Comparison of ENCODE assay signal across 14 cellular contexts in genomic region chr3:194631696-194632095, GRCh38. TPM values are rescaled to one million over a fixed set of nuclear protein-coding genes. Genes with fewer than 3 reads are reported as not detected.
A peak's percentile ranks its signal among the peaks of the same experiment; 100 is the strongest.
DNase-seq lines count a peak whose midpoint lies in the region; ATAC-seq and TF ChIP-seq lines count a peak whose summit lies in the region.
"Had no signal": no experiment of that assay in that cellular context is flagged by ENCODE, and none has a peak within 500 bp of the region (broad histone marks: within the 10 kb centered on the region; RNA-seq: fewer than 3 reads in every experiment).

No MANE protein-coding gene starts in this region.

- H3K27me3 Mint-ChIP-seq in Caco-2 (ENCODE audit: insufficient read depth, unreplicated experiment) = no peaks in the 10 kb centered on the region
- H3K27me3 Mint-ChIP-seq in activated CD8-positive, alpha-beta T cell treated with anti-CD3 and anti-CD28 coated beads for 36 hours = no peaks in the 10 kb centered on the region
- H3K27me3 Mint-ChIP-seq in naive B cell = no peaks in the 10 kb centered on the region

- intact Hi-C loops in Caco-2 (cut with micrococcal nuclease; ENCODE audit: unreplicated experiment) = no loop called here
- intact Hi-C loops in activated CD8-positive, alpha-beta T cell treated with anti-CD3 and anti-CD28 coated beads for 36 hours (cut with micrococcal nuclease) = no loop called here

- H3K9me3 ChIP-seq in BLaER1 treated with 17β-estradiol and CSF1 and Interleukin-3, amounts not matched to agents 10 nM and 100 nM (replicated peaks in 1 of 11) = peaks cover 12 to 40% (median 32%) of the 10 kb centered on the region in 11 experiments
- no peaks in the 10 kb centered on the region for H3K9me3 ChIP-seq in Caco-2
- H3K9me3 ChIP-seq in BE2C = no peaks in the 10 kb centered on the region
- H3K9me3 ChIP-seq: neutrophil, thoracic aorta had no signal

- H3K4me1 Mint-ChIP-seq in Caco-2 (ENCODE audit: low read depth, unreplicated experiment) (no peaks in the 10 kb centered on the region), naive B cell (peaks cover 3 to 10% (median 9%) of the 10 kb centered on the region in 3 donors)
- peaks cover 4% of the 10 kb centered on the region for H3K4me1 Mint-ChIP-seq in activated CD8-positive, alpha-beta T cell treated with anti-CD3 and anti-CD28 coated beads for 36 hours (ENCODE audit: low read depth)

- BruUV-seq in Caco-2 (replicated peaks; lab: Mats Ljungman, UMichigan) = no TSS peak

- DNase-seq in Caco-2 = peak in 1 of 2 experiments; percentile 15
- DNase-seq in activated CD8-positive, alpha-beta T cell treated with anti-CD3 and anti-CD28 coated beads for 36 hours = no peak
- DNase-seq in naive B cell = no peak
- no peak for DNase-seq in AML-193 (lab: John Stamatoyannopoulos, UW)
- DNase-seq in BE2C = no peak
- no peak for DNase-seq in ureter (ENCODE audit: low spot score)
- DNase-seq: activated CD4-positive, alpha-beta T cell treated with anti-CD3 and anti-CD28 coated beads for 4 hours; anterior cingulate cortex; effector memory CD4-positive, alpha-beta T cell; KG1; NCI-H1694 had no signal

- H3K27ac Mint-ChIP-seq in Caco-2 (ENCODE audit: unreplicated experiment) = no peak overlapping the region
- H3K27ac Mint-ChIP-seq in activated CD8-positive, alpha-beta T cell treated with anti-CD3 and anti-CD28 coated beads for 36 hours = no peak overlapping the region
- H3K27ac Mint-ChIP-seq in naive B cell = peak overlapping the region in 1 of 6 donors; percentile 47

- no peaks in the 10 kb centered on the region for H3K27me3 ChIP-seq in BLaER1 treated with 17β-estradiol and CSF1 and Interleukin-3, amounts not matched to agents 10 nM and 100 nM
- H3K27me3 ChIP-seq in Caco-2 (replicated peaks; ENCODE audit: control insufficient read depth, insufficient read depth, low read length) (no peaks in the 10 kb centered on the region), BE2C (no peaks in the 10 kb centered on the region)

- H3K4me3 ChIP-seq in BLaER1 treated with 17β-estradiol and CSF1 and Interleukin-3, amounts not matched to agents 10 nM and 100 nM = peak overlapping the region in 3 of 10 experiments; percentile 82 to 97 (median 82); a peak in 3 of 20 replicates
- H3K4me3 ChIP-seq in Caco-2 (ENCODE audit: low read depth, low read length) (no peak overlapping the region), BE2C (ENCODE audit: low read depth, low read length) (no peak overlapping the region)

- peaks cover 23% of the 10 kb centered on the region for H3K36me3 Mint-ChIP-seq in Caco-2 (ENCODE audit: insufficient read depth, unreplicated experiment)
- peaks cover 2% of the 10 kb centered on the region for H3K36me3 Mint-ChIP-seq in activated CD8-positive, alpha-beta T cell treated with anti-CD3 and anti-CD28 coated beads for 36 hours (ENCODE audit: low read depth)
- H3K36me3 Mint-ChIP-seq in naive B cell = no peaks in the 10 kb centered on the region

- H3K36me3 ChIP-seq in BLaER1 treated with 17β-estradiol and CSF1 and Interleukin-3, amounts not matched to agents 10 nM and 100 nM = peaks cover 30 to 48% (median 43%) of the 10 kb centered on the region in 11 experiments
- H3K36me3 ChIP-seq in Caco-2 (ENCODE audit: control insufficient read depth, insufficient read depth, low read length) = no peaks in the 10 kb centered on the region; the same call in 1 of the 2 replicates
- H3K36me3 ChIP-seq in BE2C = peaks cover 4% of the 10 kb centered on the region; the same call in 1 of the 2 replicates
- H3K36me3 ChIP-seq: thoracic aorta had no signal

- CTCF ChIA-PET in Caco-2 (lab: Charles Lee) = no interaction called here
- CTCF ChIA-PET in activated CD8-positive, alpha-beta T cell treated with anti-CD3 and anti-CD28 coated beads for 36 hours (lab: Charles Lee) = no interaction called here

- peaks cover 8 to 26% (median 12%) of the 10 kb centered on the region in 10 experiments; a peak in 17 of 20 replicates for H3K4me1 ChIP-seq in BLaER1 treated with 17β-estradiol and CSF1 and Interleukin-3, amounts not matched to agents 10 nM and 100 nM
- no peaks in the 10 kb centered on the region for H3K4me1 ChIP-seq in Caco-2
- H3K4me1 ChIP-seq in BE2C = no peaks in the 10 kb centered on the region

- H3K27ac ChIP-seq in BLaER1 treated with 17β-estradiol and CSF1 and Interleukin-3, amounts not matched to agents 10 nM and 100 nM = no peak overlapping the region
- H3K27ac ChIP-seq: neutrophil, thoracic aorta had no signal

- POLR2A ChIA-PET in Caco-2 (lab: Charles Lee) = no interaction called here
- POLR2A ChIA-PET in activated CD8-positive, alpha-beta T cell treated with anti-CD3 and anti-CD28 coated beads for 36 hours (lab: Charles Lee) = no interaction called here

- no peak overlapping the region for H3K9ac ChIP-seq in BLaER1 treated with 17β-estradiol and CSF1 and Interleukin-3, amounts not matched to agents 10 nM and 100 nM

- H3K4me3 Mint-ChIP-seq in Caco-2 (ENCODE audit: unreplicated experiment) (peak overlapping the region; percentile 96), naive B cell (peak overlapping the region; percentile 47 to 93 (median 82))
- H3K4me3 Mint-ChIP-seq in activated CD8-positive, alpha-beta T cell treated with anti-CD3 and anti-CD28 coated beads for 36 hours = peak overlapping the region; percentile 83

- peak overlapping the region; percentile 73 to 95 (median 88); a peak in 16 of 22 replicates for H3K4me2 ChIP-seq in BLaER1 treated with 17β-estradiol and CSF1 and Interleukin-3, amounts not matched to agents 10 nM and 100 nM

- ATAC-seq in activated CD8-positive, alpha-beta T cell treated with anti-CD3 and anti-CD28 coated beads for 36 hours = no peak
- no peak for ATAC-seq in naive B cell (ENCODE audit: low read depth in 2 of 2)

- TF ChIP-seq CTCF in Caco-2 (IDR thresholded peaks at IDR 0.05; ENCODE audit: insufficient read depth in 1 of 2, low read depth in 1 of 2, low read length in 1 of 2, severe bottlenecking in 1 of 2, unreplicated experiment in 1 of 2) = no peak
- no peak for TF ChIP-seq CTCF in activated CD8-positive, alpha-beta T cell treated with anti-CD3 and anti-CD28 coated beads for 36 hours (IDR thresholded peaks at IDR 0.05)
- no peak for TF ChIP-seq CTCF in BE2C (IDR thresholded peaks at IDR 0.05; ENCODE audit: low read depth, low read length)

- H4K20me1 ChIP-seq in BLaER1 treated with 17β-estradiol and CSF1 and Interleukin-3, amounts not matched to agents 10 nM and 100 nM = no peaks in the 10 kb centered on the region

- H3K9me3 Mint-ChIP-seq in Caco-2 (ENCODE audit: unreplicated experiment) (no peaks in the 10 kb centered on the region), naive B cell (peaks cover 0 to 3% (median 0%) of the 10 kb centered on the region in 7 donors)
- peaks cover 2% of the 10 kb centered on the region for H3K9me3 Mint-ChIP-seq in activated CD8-positive, alpha-beta T cell treated with anti-CD3 and anti-CD28 coated beads for 36 hours

RNA-seq across cellular contexts. Expression of gene TMEM44, which starts 1.5 kb away (rescaled TPM):
- 11.8 and 16.3 TPM in 2 replicates for total RNA-seq in Caco-2 (2022)
- total RNA-seq in activated CD8-positive, alpha-beta T cell treated with anti-CD3 and anti-CD28 coated beads for 36 hours = 1 to 10 TPM; 4.4 to 5.0 TPM
- 1 to 10 TPM in 2 of 6 donors, under 1 TPM in 3, not detected in 1; 0.60 to 2.4 (median 0.94) TPM for polyA plus RNA-seq in naive B cell (ENCODE audit: low read depth in 6 of 6)
- polyA plus RNA-seq in BE2C (2012; ENCODE audit: insufficient read depth, insufficient read length, low read depth) = 11.3 TPM
- total RNA-seq in ureter = 19.9 TPM

RNA-seq across cellular contexts. Expression of gene LSG1, which starts 40.3 kb away (rescaled TPM):
- total RNA-seq in Caco-2 (2022) = 48.0 and 55.0 TPM in 2 replicates
- 10 to 100 TPM; 36.5 to 41.3 TPM for total RNA-seq in activated CD8-positive, alpha-beta T cell treated with anti-CD3 and anti-CD28 coated beads for 36 hours
- polyA plus RNA-seq in naive B cell (ENCODE audit: low read depth in 6 of 6) = 10 to 100 TPM; 14.6 to 44.0 (median 21.1) TPM
- 183 TPM for polyA plus RNA-seq in BE2C (2012; ENCODE audit: insufficient read depth, insufficient read length, low read depth)
- total RNA-seq in ureter = 64.5 TPM

RNA-seq across cellular contexts. Expression of gene FAM43A, which starts 54.0 kb away (rescaled TPM):
- total RNA-seq in Caco-2 (2022) = 3.5 and 4.0 TPM in 2 replicates
- total RNA-seq in activated CD8-positive, alpha-beta T cell treated with anti-CD3 and anti-CD28 coated beads for 36 hours = 1 to 10 TPM; 3.3 to 3.9 TPM
- 10 to 100 TPM; 15.4 to 69.3 (median 35.4) TPM for polyA plus RNA-seq in naive B cell (ENCODE audit: low read depth in 6 of 6)
- polyA plus RNA-seq in BE2C (2012; ENCODE audit: insufficient read depth, insufficient read length, low read depth) = 57.6 TPM
- 5.2 TPM for total RNA-seq in ureter
